In the genomic region with DNA sequence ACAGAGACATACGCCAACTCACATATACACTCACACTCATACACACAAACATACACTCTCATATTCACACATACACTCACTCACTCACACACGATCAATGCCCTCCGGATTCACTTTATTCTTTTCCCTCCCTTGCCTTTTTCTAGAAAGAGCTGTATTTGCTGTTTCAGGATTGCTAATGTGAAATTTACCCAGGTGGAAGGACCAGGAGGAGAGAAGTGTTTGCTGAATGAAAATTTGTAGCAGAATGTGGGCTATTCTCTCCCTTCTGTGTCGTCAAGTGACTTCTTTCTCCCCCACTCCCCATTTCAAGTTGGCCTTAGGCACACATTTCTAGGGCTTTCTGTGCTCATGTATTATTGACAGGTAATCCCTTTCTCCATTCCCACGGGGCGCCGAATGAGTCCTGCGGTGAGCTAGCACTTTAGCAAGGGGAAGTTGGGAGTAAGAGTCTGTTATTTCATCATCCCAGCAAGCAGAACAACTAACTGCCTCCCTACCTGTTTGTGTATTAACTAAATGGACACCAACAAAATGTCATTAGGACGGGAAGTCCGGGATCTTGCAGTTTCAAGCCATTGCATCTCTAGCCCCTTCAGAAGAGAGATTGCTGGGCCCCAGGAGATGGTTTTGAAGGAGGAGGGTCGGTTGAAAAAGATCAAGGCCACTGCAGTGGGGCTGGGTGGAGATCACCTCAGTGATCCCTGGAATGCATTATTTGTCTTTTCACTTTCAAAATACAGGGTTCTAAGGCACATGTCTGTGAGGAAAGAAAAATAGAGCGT, we compare ENCODE assay signal across 1 cellular context.
TF ChIP-seq lines count a peak whose summit lies in the region.

No MANE protein-coding gene starts in this region.

TF ChIP-seq in K562, 482 proteins besides CTCF, POLR2A, EP300 and RAD21 (continued from another document and continues in another):
- TF ChIP-seq, protein P1, sequence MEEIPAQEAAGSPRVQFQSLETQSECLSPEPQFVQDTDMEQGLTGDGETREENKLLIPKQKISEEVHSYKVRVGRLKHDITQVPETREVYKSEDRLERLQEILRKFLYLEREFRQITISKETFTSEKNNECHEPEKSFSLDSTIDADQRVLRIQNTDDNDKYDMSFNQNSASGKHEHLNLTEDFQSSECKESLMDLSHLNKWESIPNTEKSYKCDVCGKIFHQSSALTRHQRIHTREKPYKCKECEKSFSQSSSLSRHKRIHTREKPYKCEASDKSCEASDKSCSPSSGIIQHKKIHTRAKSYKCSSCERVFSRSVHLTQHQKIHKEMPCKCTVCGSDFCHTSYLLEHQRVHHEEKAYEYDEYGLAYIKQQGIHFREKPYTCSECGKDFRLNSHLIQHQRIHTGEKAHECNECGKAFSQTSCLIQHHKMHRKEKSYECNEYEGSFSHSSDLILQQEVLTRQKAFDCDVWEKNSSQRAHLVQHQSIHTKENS (CRISPR knock-in tag; IDR thresholded peaks at IDR 0.05), result no peak
- 0 out of 2 replicates have a peak, but pooled peaks have one; percentile 11 for TF ChIP-seq ZNF668 (CRISPR knock-in tag; IDR thresholded peaks at IDR 0.05)
- TF ChIP-seq DDX20 (tag; IDR thresholded peaks at IDR 0.05; ENCODE audit: low read depth), result no peak
- no peak for TF ChIP-seq KDM1A (IDR thresholded peaks at IDR 0.05)
- no peak for TF ChIP-seq BMI1 (IDR thresholded peaks at IDR 0.05; ENCODE audit: low read length)
- TF ChIP-seq RBM17 (IDR thresholded peaks at IDR 0.05; ENCODE audit: borderline replicate concordance, low read depth, low read length), result no peak
- TF ChIP-seq BACH1 (tag; IDR thresholded peaks at IDR 0.05), result no peak
- TF ChIP-seq ZNF274 (IDR thresholded peaks at IDR 0.05; ENCODE audit: borderline replicate concordance, low read depth, low read length), result no peak
- TF ChIP-seq ZNF699 (CRISPR knock-in tag; IDR thresholded peaks at IDR 0.05; ENCODE audit: insufficient replicate concordance), result no peak
- no peak for TF ChIP-seq PCBP1 (IDR thresholded peaks at IDR 0.05; ENCODE audit: low read depth, low read length, poor library complexity, severe bottlenecking)
- TF ChIP-seq, protein P2, sequence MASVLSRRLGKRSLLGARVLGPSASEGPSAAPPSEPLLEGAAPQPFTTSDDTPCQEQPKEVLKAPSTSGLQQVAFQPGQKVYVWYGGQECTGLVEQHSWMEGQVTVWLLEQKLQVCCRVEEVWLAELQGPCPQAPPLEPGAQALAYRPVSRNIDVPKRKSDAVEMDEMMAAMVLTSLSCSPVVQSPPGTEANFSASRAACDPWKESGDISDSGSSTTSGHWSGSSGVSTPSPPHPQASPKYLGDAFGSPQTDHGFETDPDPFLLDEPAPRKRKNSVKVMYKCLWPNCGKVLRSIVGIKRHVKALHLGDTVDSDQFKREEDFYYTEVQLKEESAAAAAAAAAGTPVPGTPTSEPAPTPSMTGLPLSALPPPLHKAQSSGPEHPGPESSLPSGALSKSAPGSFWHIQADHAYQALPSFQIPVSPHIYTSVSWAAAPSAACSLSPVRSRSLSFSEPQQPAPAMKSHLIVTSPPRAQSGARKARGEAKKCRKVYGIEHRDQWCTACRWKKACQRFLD (CRISPR knock-in tag; IDR thresholded peaks at IDR 0.05), result no peak; the same call in 1 of the 2 replicates
- no peak for TF ChIP-seq ZNF507 (tag; conservative IDR thresholded peaks at IDR 0.05)
- TF ChIP-seq EP400 (IDR thresholded peaks at IDR 0.05), result no peak
- 0 out of 4 replicates have a peak, but pooled peaks of 1 of the 2 experiments have one; percentile 75 for TF ChIP-seq MCM7 (IDR thresholded peaks at IDR 0.05)
- no peak for TF ChIP-seq CBX1 (IDR thresholded peaks at IDR 0.05; ENCODE audit: low read depth)
- no peak for TF ChIP-seq SMAD2 (IDR thresholded peaks at IDR 0.05; ENCODE audit: low read depth, low read length)
- TF ChIP-seq, protein P3, sequence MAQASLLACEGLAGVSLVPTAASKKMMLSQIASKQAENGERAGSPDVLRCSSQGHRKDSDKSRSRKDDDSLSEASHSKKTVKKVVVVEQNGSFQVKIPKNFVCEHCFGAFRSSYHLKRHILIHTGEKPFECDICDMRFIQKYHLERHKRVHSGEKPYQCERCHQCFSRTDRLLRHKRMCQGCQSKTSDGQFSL (CRISPR knock-in tag; IDR thresholded peaks at IDR 0.05), result no peak
- TF ChIP-seq, protein P3 (tag; IDR thresholded peaks at IDR 0.05), result no peak
- TF ChIP-seq, protein P4, sequence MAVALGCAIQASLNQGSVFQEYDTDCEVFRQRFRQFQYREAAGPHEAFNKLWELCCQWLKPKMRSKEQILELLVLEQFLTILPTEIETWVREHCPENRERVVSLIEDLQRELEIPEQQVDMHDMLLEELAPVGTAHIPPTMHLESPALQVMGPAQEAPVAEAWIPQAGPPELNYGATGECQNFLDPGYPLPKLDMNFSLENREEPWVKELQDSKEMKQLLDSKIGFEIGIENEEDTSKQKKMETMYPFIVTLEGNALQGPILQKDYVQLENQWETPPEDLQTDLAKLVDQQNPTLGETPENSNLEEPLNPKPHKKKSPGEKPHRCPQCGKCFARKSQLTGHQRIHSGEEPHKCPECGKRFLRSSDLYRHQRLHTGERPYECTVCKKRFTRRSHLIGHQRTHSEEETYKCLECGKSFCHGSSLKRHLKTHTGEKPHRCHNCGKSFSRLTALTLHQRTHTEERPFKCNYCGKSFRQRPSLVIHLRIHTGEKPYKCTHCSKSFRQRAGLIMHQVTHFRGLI (CRISPR knock-in tag; IDR thresholded peaks at IDR 0.05), result 0 out of 2 replicates have a peak, but pooled peaks have one; percentile 44
- no peak for TF ChIP-seq KLF6 (CRISPR knock-in tag; IDR thresholded peaks at IDR 0.05; ENCODE audit: borderline replicate concordance)
- TF ChIP-seq HNRNPLL (IDR thresholded peaks at IDR 0.05; ENCODE audit: low read depth, low read length, poor library complexity, severe bottlenecking), result no peak
- no peak for TF ChIP-seq ZSCAN29 (IDR thresholded peaks at IDR 0.05)
- TF ChIP-seq KAT7 (CRISPR knock-in tag; IDR thresholded peaks at IDR 0.05; ENCODE audit: borderline replicate concordance), result no peak
- no peak for TF ChIP-seq KDM2B (CRISPR knock-in tag; IDR thresholded peaks at IDR 0.05)
- no peak for TF ChIP-seq CHD1 (IDR thresholded peaks at IDR 0.05; ENCODE audit: low read length)
- TF ChIP-seq, protein P5, sequence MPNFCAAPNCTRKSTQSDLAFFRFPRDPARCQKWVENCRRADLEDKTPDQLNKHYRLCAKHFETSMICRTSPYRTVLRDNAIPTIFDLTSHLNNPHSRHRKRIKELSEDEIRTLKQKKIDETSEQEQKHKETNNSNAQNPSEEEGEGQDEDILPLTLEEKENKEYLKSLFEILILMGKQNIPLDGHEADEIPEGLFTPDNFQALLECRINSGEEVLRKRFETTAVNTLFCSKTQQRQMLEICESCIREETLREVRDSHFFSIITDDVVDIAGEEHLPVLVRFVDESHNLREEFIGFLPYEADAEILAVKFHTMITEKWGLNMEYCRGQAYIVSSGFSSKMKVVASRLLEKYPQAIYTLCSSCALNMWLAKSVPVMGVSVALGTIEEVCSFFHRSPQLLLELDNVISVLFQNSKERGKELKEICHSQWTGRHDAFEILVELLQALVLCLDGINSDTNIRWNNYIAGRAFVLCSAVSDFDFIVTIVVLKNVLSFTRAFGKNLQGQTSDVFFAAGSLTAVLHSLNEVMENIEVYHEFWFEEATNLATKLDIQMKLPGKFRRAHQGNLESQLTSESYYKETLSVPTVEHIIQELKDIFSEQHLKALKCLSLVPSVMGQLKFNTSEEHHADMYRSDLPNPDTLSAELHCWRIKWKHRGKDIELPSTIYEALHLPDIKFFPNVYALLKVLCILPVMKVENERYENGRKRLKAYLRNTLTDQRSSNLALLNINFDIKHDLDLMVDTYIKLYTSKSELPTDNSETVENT (CRISPR knock-in tag; IDR thresholded peaks at IDR 0.05), result no peak
- no peak for TF ChIP-seq CAMTA2 (CRISPR knock-in tag; conservative IDR thresholded peaks at IDR 0.05)
- no peak for TF ChIP-seq POU5F1 (IDR thresholded peaks at IDR 0.05; ENCODE audit: borderline replicate concordance, low read depth, low read length, partially characterized antibody)
- TF ChIP-seq, protein P6, sequence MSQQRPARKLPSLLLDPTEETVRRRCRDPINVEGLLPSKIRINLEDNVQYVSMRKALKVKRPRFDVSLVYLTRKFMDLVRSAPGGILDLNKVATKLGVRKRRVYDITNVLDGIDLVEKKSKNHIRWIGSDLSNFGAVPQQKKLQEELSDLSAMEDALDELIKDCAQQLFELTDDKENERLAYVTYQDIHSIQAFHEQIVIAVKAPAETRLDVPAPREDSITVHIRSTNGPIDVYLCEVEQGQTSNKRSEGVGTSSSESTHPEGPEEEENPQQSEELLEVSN (IDR thresholded peaks at IDR 0.05; ENCODE audit: borderline replicate concordance in 1 of 2, extremely low read depth in 1 of 2, insufficient read depth in 1 of 2, insufficient read length in 1 of 2, low read depth in 1 of 2, low read length in 1 of 2, poor library complexity in 1 of 2, severe bottlenecking in 1 of 2), result no peak
- peak; percentile 23; the same call in 1 of the 2 replicates for TF ChIP-seq CTBP1 (IDR thresholded peaks at IDR 0.05; ENCODE audit: borderline replicate concordance)
- TF ChIP-seq ZC3H11A (IDR thresholded peaks at IDR 0.05; ENCODE audit: low read depth, low read length), result no peak
- TF ChIP-seq, protein P7, sequence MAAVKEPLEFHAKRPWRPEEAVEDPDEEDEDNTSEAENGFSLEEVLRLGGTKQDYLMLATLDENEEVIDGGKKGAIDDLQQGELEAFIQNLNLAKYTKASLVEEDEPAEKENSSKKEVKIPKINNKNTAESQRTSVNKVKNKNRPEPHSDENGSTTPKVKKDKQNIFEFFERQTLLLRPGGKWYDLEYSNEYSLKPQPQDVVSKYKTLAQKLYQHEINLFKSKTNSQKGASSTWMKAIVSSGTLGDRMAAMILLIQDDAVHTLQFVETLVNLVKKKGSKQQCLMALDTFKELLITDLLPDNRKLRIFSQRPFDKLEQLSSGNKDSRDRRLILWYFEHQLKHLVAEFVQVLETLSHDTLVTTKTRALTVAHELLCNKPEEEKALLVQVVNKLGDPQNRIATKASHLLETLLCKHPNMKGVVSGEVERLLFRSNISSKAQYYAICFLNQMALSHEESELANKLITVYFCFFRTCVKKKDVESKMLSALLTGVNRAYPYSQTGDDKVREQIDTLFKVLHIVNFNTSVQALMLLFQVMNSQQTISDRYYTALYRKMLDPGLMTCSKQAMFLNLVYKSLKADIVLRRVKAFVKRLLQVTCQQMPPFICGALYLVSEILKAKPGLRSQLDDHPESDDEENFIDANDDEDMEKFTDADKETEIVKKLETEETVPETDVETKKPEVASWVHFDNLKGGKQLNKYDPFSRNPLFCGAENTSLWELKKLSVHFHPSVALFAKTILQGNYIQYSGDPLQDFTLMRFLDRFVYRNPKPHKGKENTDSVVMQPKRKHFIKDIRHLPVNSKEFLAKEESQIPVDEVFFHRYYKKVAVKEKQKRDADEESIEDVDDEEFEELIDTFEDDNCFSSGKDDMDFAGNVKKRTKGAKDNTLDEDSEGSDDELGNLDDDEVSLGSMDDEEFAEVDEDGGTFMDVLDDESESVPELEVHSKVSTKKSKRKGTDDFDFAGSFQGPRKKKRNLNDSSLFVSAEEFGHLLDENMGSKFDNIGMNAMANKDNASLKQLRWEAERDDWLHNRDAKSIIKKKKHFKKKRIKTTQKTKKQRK (IDR thresholded peaks at IDR 0.05; ENCODE audit: borderline replicate concordance, low read depth, low read length), result no peak
- TF ChIP-seq TBL1XR1 (IDR thresholded peaks at IDR 0.05; ENCODE audit: low read length in 2 of 2), result no peak
- TF ChIP-seq, protein P8, sequence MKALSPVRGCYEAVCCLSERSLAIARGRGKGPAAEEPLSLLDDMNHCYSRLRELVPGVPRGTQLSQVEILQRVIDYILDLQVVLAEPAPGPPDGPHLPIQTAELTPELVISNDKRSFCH (CRISPR knock-in tag; IDR thresholded peaks at IDR 0.05), result 0 out of 2 replicates have a peak, but pooled peaks have one; percentile 20
- TF ChIP-seq, protein P8 (tag; IDR thresholded peaks at IDR 0.05), result no peak
- TF ChIP-seq, protein P9, sequence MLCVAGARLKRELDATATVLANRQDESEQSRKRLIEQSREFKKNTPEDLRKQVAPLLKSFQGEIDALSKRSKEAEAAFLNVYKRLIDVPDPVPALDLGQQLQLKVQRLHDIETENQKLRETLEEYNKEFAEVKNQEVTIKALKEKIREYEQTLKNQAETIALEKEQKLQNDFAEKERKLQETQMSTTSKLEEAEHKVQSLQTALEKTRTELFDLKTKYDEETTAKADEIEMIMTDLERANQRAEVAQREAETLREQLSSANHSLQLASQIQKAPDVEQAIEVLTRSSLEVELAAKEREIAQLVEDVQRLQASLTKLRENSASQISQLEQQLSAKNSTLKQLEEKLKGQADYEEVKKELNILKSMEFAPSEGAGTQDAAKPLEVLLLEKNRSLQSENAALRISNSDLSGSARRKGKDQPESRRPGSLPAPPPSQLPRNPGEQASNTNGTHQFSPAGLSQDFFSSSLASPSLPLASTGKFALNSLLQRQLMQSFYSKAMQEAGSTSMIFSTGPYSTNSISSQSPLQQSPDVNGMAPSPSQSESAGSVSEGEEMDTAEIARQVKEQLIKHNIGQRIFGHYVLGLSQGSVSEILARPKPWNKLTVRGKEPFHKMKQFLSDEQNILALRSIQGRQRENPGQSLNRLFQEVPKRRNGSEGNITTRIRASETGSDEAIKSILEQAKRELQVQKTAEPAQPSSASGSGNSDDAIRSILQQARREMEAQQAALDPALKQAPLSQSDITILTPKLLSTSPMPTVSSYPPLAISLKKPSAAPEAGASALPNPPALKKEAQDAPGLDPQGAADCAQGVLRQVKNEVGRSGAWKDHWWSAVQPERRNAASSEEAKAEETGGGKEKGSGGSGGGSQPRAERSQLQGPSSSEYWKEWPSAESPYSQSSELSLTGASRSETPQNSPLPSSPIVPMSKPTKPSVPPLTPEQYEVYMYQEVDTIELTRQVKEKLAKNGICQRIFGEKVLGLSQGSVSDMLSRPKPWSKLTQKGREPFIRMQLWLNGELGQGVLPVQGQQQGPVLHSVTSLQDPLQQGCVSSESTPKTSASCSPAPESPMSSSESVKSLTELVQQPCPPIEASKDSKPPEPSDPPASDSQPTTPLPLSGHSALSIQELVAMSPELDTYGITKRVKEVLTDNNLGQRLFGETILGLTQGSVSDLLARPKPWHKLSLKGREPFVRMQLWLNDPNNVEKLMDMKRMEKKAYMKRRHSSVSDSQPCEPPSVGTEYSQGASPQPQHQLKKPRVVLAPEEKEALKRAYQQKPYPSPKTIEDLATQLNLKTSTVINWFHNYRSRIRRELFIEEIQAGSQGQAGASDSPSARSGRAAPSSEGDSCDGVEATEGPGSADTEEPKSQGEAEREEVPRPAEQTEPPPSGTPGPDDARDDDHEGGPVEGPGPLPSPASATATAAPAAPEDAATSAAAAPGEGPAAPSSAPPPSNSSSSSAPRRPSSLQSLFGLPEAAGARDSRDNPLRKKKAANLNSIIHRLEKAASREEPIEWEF (CRISPR knock-in tag; IDR thresholded peaks at IDR 0.05), result no peak
- TF ChIP-seq MYNN (IDR thresholded peaks at IDR 0.05), result no peak
- no peak for TF ChIP-seq MYNN (CRISPR knock-in tag; IDR thresholded peaks at IDR 0.05)
- no peak for TF ChIP-seq ZNF146 (CRISPR knock-in tag; IDR thresholded peaks at IDR 0.05; ENCODE audit: unreplicated experiment)
- no peak for TF ChIP-seq STAT5B (CRISPR knock-in tag; IDR thresholded peaks at IDR 0.05)
- no peak for TF ChIP-seq ZZZ3 (IDR thresholded peaks at IDR 0.05)
- TF ChIP-seq U2AF2 (optimal IDR thresholded peaks at IDR 0.05; ENCODE audit: low read depth, low read length), result no peak
- no peak for TF ChIP-seq ZNF347 (CRISPR knock-in tag; IDR thresholded peaks at IDR 0.05; ENCODE audit: low read depth)
- TF ChIP-seq ZKSCAN3 (CRISPR knock-in tag; IDR thresholded peaks at IDR 0.05), result no peak
- no peak for TF ChIP-seq RBM22 (IDR thresholded peaks at IDR 0.05; ENCODE audit: low read depth, low read length, poor library complexity, severe bottlenecking)
